Comparison of ENCODE assay signal across 12 cellular contexts in genomic region chr11:119426142-119426541, GRCh38. TPM values are rescaled to one million over a fixed set of nuclear protein-coding genes. Genes with fewer than 3 reads are reported as not detected.
"Had no signal": no experiment of that assay in that cellular context is flagged by ENCODE, and none has a peak within 500 bp of the region (broad histone marks: within the 10 kb centered on the region; RNA-seq: fewer than 3 reads in every experiment).

No MANE protein-coding gene starts in this region.

- H3K27ac ChIP-seq: ascending aorta, gastrocnemius medialis, parathyroid adenoma, testis had no signal

- H3K79me2 ChIP-seq: parathyroid adenoma had no signal

- H3K9me3 Mint-ChIP-seq: activated T-cell treated with anti-CD3 and anti-CD28 coated beads, Interleukin-2, amount 50 U/mL, for 4 hours; stimulated activated naive CD8-positive, alpha-beta T cell treated with anti-CD3 and anti-CD28 coated beads, Interleukin-15, amount 100 ng/mL, for 72 hours; T-helper 1 cell treated with Interleukin-12 subunit alpha and Interleukin-12 subunit beta and Interleukin-4 antibody, amounts not matched to agents 30 μg/mL and 1 μg/mL, for 36 hours had no signal

- ATAC-seq: activated CD4-positive, CD25-positive, alpha-beta regulatory T cell treated with anti-CD3 and anti-CD28 coated beads, Interleukin-2, amount 50 U/mL, for 24 hours; activated T-cell treated with anti-CD3 and anti-CD28 coated beads, Interleukin-2, amount 50 U/mL, for 4 hours; gastrocnemius medialis; stimulated activated naive CD8-positive, alpha-beta T cell treated with anti-CD3 and anti-CD28 coated beads, Interleukin-15, amount 100 ng/mL, for 72 hours had no signal

- H3K9me3 ChIP-seq: ascending aorta, gastrocnemius medialis, testis had no signal

- H3K27ac Mint-ChIP-seq: stimulated activated naive CD8-positive, alpha-beta T cell treated with anti-CD3 and anti-CD28 coated beads, Interleukin-15, amount 100 ng/mL, for 72 hours; T-helper 1 cell treated with Interleukin-12 subunit alpha and Interleukin-12 subunit beta and Interleukin-4 antibody, amounts not matched to agents 30 μg/mL and 1 μg/mL, for 36 hours had no signal

- H3K9ac ChIP-seq: parathyroid adenoma had no signal

- H2AFZ ChIP-seq: parathyroid adenoma had no signal

- DNase-seq: activated naive CD4-positive, alpha-beta T cell; activated T-cell treated with anti-CD3 and anti-CD28 coated beads, Interleukin-2, amount 50 U/mL, for 4 hours; gastrocnemius medialis; kidney glomerular epithelial cell; stimulated activated CD4-positive, alpha-beta T cell treated with anti-CD3 and anti-CD28 coated beads, Interleukin-15, amount 100 ng/mL, for 24 hours; stimulated activated CD4-positive, alpha-beta T cell treated with anti-CD3 and anti-CD28 coated beads, Interleukin-4, amount 100 ng/mL, for 24 hours; stimulated activated naive CD8-positive, alpha-beta T cell treated with anti-CD3 and anti-CD28 coated beads, Interleukin-15, amount 100 ng/mL, for 72 hours; testis had no signal

- H3K27me3 ChIP-seq: ascending aorta, testis had no signal

- H3K4me3 Mint-ChIP-seq: activated T-cell treated with anti-CD3 and anti-CD28 coated beads, Interleukin-2, amount 50 U/mL, for 4 hours; stimulated activated naive CD8-positive, alpha-beta T cell treated with anti-CD3 and anti-CD28 coated beads, Interleukin-15, amount 100 ng/mL, for 72 hours; T-helper 1 cell treated with Interleukin-12 subunit alpha and Interleukin-12 subunit beta and Interleukin-4 antibody, amounts not matched to agents 30 μg/mL and 1 μg/mL, for 36 hours had no signal

RNA-seq across cellular contexts. Expression of gene USP2, which starts 44.7 kb away (rescaled TPM):
- total RNA-seq: ascending aorta had no signal
